In the genomic region with DNA sequence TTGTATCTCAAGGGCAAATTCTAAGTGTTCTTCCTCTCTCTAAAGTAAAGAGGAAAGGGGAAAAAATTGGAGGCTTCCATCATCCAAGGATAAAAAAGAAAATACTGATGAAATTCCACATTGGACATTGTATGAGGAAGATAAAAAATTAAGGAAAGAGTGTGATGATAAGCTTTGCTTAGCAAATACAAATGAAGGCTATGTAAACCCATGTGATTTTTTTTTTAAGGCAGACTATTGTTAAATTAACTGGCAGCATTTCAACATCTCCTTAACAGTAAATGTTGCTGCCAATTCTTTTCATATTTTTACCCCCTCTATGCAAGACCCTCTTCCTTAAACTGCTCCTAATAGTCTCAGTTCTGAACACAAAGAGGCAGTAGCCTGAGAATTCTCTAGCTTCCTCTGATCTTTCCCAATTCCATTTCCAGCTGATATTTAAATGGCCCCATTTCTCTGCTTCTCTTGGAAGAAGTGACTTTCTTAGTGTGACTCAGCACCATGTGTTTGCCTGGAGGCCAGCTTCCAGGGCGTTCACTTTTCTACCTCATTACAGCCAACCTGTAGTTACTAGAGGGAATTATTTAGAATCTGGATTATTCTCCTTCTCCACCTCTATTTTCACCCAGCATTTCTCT, we compare ENCODE assay signal across 15 cellular contexts.
A peak's percentile ranks its signal among the peaks of the same experiment; 100 is the strongest.
DNase-seq lines count a peak whose midpoint lies in the region; ATAC-seq and TF ChIP-seq lines count a peak whose summit lies in the region.
"Had no signal": no experiment of that assay in that cellular context is flagged by ENCODE, and none has a peak within 500 bp of the region (broad histone marks: within the 10 kb centered on the region; RNA-seq: fewer than 3 reads in every experiment).

No MANE protein-coding gene starts in this region.

- ATAC-seq in PC-3 (peak; percentile 84), HG02938 (IDR thresholded peaks at IDR 0.05; ENCODE audit: unreplicated experiment) (no peak)
- ATAC-seq in activated naive CD4-positive, alpha-beta T cell treated with anti-CD3 and anti-CD28 coated beads, Interleukin-2, amount 50 U/mL, for 72 hours = no peak

- CTCF ChIA-PET in PC-3 (lab: Charles Lee) = no interaction called here

- peak overlapping the region; percentile 10; the same call in 1 of the 2 replicates for H3K9ac ChIP-seq in PC-3 (ENCODE audit: low read length)

- TF ChIP-seq CTCF in PC-3 (conservative IDR thresholded peaks at IDR 0.05; ENCODE audit: low read depth, low read length) (no peak), osteocyte (IDR thresholded peaks at IDR 0.05) (no peak), ovary (IDR thresholded peaks at IDR 0.05) (no peak)

- H3K9me2 ChIP-seq in PC-3 (replicated peaks; ENCODE audit: low read length) = no peaks in the 10 kb centered on the region

- POLR2A ChIA-PET in PC-3 (lab: Charles Lee; ENCODE audit: unreplicated experiment) = no interaction called here

- DNase-seq in EL (peak; percentile 67), PC-3 (peak; percentile 77), fibroblast of gingiva (ENCODE audit: low read depth) (peak; percentile 14), osteocyte (ENCODE audit: extremely low spot score, unreplicated experiment) (no peak), ovary (no peak), NCI-H2171 treated with DMSO at 0.1 percent for 48 hours (lab: John Stamatoyannopoulos, UW) (no peak)
- DNase-seq in activated naive CD4-positive, alpha-beta T cell treated with anti-CD3 and anti-CD28 coated beads, Interleukin-2, amount 50 U/mL, for 72 hours (ENCODE audit: low spot score in 2 of 2) = no peak
- DNase-seq: activated T-cell treated with anti-CD3 and anti-CD28 coated beads for 4 hours; effector memory CD4-positive, alpha-beta T cell; GDM1; NCI-H187; stimulated activated CD4-positive, alpha-beta T cell treated with anti-CD3 and anti-CD28 coated beads, Interleukin-4, amount 100 ng/mL, for 4 hours; T-helper 1 cell; upper lobe of left lung had no signal

- TF ChIP-seq EP300 in ovary (IDR thresholded peaks at IDR 0.05) = no peak

- H2AFZ ChIP-seq in PC-3 (ENCODE audit: low read length) = no peak overlapping the region

- H3K79me2 ChIP-seq in PC-3 (ENCODE audit: low read length) = no peaks in the 10 kb centered on the region

- H3K27me3 Mint-ChIP-seq in osteocyte (ENCODE audit: unreplicated experiment) = no peaks in the 10 kb centered on the region

- no peaks in the 10 kb centered on the region for H3K9me3 ChIP-seq in PC-3 (ENCODE audit: low read length)
- H3K9me3 ChIP-seq in ovary = no peaks in the 10 kb centered on the region
- H3K9me3 ChIP-seq: upper lobe of left lung had no signal

- peak overlapping the region; percentile 10 for H3K27ac Mint-ChIP-seq in osteocyte (ENCODE audit: unreplicated experiment)
- H3K27ac Mint-ChIP-seq in activated naive CD4-positive, alpha-beta T cell treated with anti-CD3 and anti-CD28 coated beads, Interleukin-2, amount 50 U/mL, for 72 hours = no peak overlapping the region

- no peak for TF ChIP-seq POLR2A in ovary (IDR thresholded peaks at IDR 0.05)

- H3K4me3 Mint-ChIP-seq in osteocyte (ENCODE audit: unreplicated experiment) = no peak overlapping the region

- H3K4me1 ChIP-seq in PC-3 (ENCODE audit: insufficient read depth, low read length) (peaks cover 29% of the 10 kb centered on the region), ovary (ENCODE audit: insufficient read depth) (no peaks in the 10 kb centered on the region)
- H3K4me1 ChIP-seq: upper lobe of left lung had no signal

- no peaks in the 10 kb centered on the region for H3F3A ChIP-seq in PC-3 (ENCODE audit: low read length, unreplicated experiment)

- H3K36me3 ChIP-seq in PC-3 (ENCODE audit: low read depth, low read length) = no peaks in the 10 kb centered on the region
- no peaks in the 10 kb centered on the region for H3K36me3 ChIP-seq in ovary
- H3K36me3 ChIP-seq: upper lobe of left lung had no signal

- H3K4me1 Mint-ChIP-seq in osteocyte (ENCODE audit: unreplicated experiment) = peaks cover 32% of the 10 kb centered on the region

- BruUV-seq in PC-3 (replicated peaks; lab: Mats Ljungman, UMichigan) = no TSS peak

- peak overlapping the region; percentile 68 for H3K27ac ChIP-seq in PC-3 (ENCODE audit: low read length)
- no peak overlapping the region for H3K27ac ChIP-seq in ovary
- H3K27ac ChIP-seq: upper lobe of left lung had no signal

- no peaks in the 10 kb centered on the region for H3K27me3 ChIP-seq in PC-3 (ENCODE audit: low read length)
- H3K27me3 ChIP-seq in ovary = no peaks in the 10 kb centered on the region
- H3K27me3 ChIP-seq: upper lobe of left lung had no signal

- peak overlapping the region; percentile 27 for H3K4me2 ChIP-seq in PC-3 (ENCODE audit: low read length)

- H3K4me3 ChIP-seq in PC-3 (ENCODE audit: low read length) (no peak overlapping the region), ovary (no peak overlapping the region)
- H3K4me3 ChIP-seq: upper lobe of left lung had no signal

- no peaks in the 10 kb centered on the region for H4K20me1 ChIP-seq in PC-3 (ENCODE audit: low read length)

- intact Hi-C loops in PC-3 (cut with micrococcal nuclease) = loop anchor here (10.0 kb wide), 1 partner anchor 55 kb away; no protein-coding TSS in a partner anchor
- intact Hi-C loops in ovary (cut with DNase I) = loop anchor here in 2 of 4 donors (10.0 kb wide), 1 partner anchor 315 kb away; no protein-coding TSS in a partner anchor

- 64 to 80% (median 71%) methylated on average over 1 of the region's 1 CpG for WGBS in ovary, 3 donors

- H3K36me3 Mint-ChIP-seq in osteocyte (ENCODE audit: unreplicated experiment) = no peaks in the 10 kb centered on the region
- H3K36me3 Mint-ChIP-seq in activated naive CD4-positive, alpha-beta T cell treated with anti-CD3 and anti-CD28 coated beads, Interleukin-2, amount 50 U/mL, for 72 hours = no peaks in the 10 kb centered on the region

- no peaks in the 10 kb centered on the region for H3K9me3 Mint-ChIP-seq in osteocyte (ENCODE audit: unreplicated experiment)
- H3K9me3 Mint-ChIP-seq in activated naive CD4-positive, alpha-beta T cell treated with anti-CD3 and anti-CD28 coated beads, Interleukin-2, amount 50 U/mL, for 72 hours = no peaks in the 10 kb centered on the region

Comparison
In these comparisons a context has a peak if more than half of its experiments do, and no peak if none do; other contexts are left out.
1. DNase-seq: peak in EL (single experiment), PC-3 (single experiment) and fibroblast of gingiva (single experiment); none in osteocyte (single experiment), ovary (0 of 5), NCI-H2171 treated with DMSO at 0.1 percent for 48 hours (single experiment) and activated naive CD4-positive, alpha-beta T cell treated with anti-CD3 and anti-CD28 coated beads, Interleukin-2, amount 50 U/mL, for 72 hours (0 of 2).